In genomic region chr2:218849721-218850120, GRCh38 we compare ENCODE assay signal across 34 cellular contexts. TPM values are rescaled to one million over a fixed set of nuclear protein-coding genes. Genes with fewer than 3 reads are reported as not detected.
A peak's percentile ranks its signal among the peaks of the same experiment; 100 is the strongest.
DNase-seq lines count a peak whose midpoint lies in the region; ATAC-seq and TF ChIP-seq lines count a peak whose summit lies in the region.
"Had no signal": no experiment of that assay in that cellular context is flagged by ENCODE, and none has a peak within 500 bp of the region (broad histone marks: within the 10 kb centered on the region; RNA-seq: fewer than 3 reads in every experiment).

No MANE protein-coding gene starts in this region.

- H3K9me3 ChIP-seq in MG63 (no peaks in the 10 kb centered on the region), WERI-Rb-1 (ENCODE audit: severe bottlenecking) (no peaks in the 10 kb centered on the region)
- H3K9me3 ChIP-seq: esophagus squamous epithelium, ovary, Peyer's patch, right atrium auricular region, spleen, tibial artery had no signal

- no peak overlapping the region for H3K4me3 Mint-ChIP-seq in progenitor cell of endocrine pancreas (ENCODE audit: low read depth)
- H3K4me3 Mint-ChIP-seq: activated CD8-positive, alpha-beta T cell treated with anti-CD3 and anti-CD28 coated beads for 36 hours; activated naive CD8-positive, alpha-beta T cell; dendritic cell treated with granulocyte-macrophage colony-stimulating factor and Interleukin-4, amounts not matched to agents 40 ng/mL and 50 ng/mL, for 4 days; nephron progenitor cell had no signal

- no peak overlapping the region for H3K27ac ChIP-seq in WERI-Rb-1
- H3K27ac ChIP-seq: C4-2B, esophagus squamous epithelium, hepatocyte, ovary, Peyer's patch, right atrium auricular region, spleen, tibial artery had no signal

- no peaks in the 10 kb centered on the region for H3K4me1 Mint-ChIP-seq in progenitor cell of endocrine pancreas (ENCODE audit: low read depth)

- H3K27ac Mint-ChIP-seq in progenitor cell of endocrine pancreas: no peak overlapping the region
- H3K27ac Mint-ChIP-seq: activated CD8-positive, alpha-beta T cell treated with anti-CD3 and anti-CD28 coated beads for 36 hours; activated naive CD8-positive, alpha-beta T cell; dendritic cell treated with granulocyte-macrophage colony-stimulating factor and Interleukin-4, amounts not matched to agents 40 ng/mL and 50 ng/mL, for 4 days; nephron progenitor cell had no signal

- H3K36me3 ChIP-seq in MG63 (no peaks in the 10 kb centered on the region), WERI-Rb-1 (no peaks in the 10 kb centered on the region)
- H3K36me3 ChIP-seq: esophagus squamous epithelium, ovary, Peyer's patch, right atrium auricular region, spleen, tibial artery had no signal

- H3K9me3 Mint-ChIP-seq in progenitor cell of endocrine pancreas (ENCODE audit: low read depth): peaks cover 4% of the 10 kb centered on the region
- H3K9me3 Mint-ChIP-seq: activated CD8-positive, alpha-beta T cell treated with anti-CD3 and anti-CD28 coated beads for 36 hours had no signal

- H3K27me3 ChIP-seq in MG63: peaks cover 3% of the 10 kb centered on the region; the same call in 1 of the 2 replicates
- H3K27me3 ChIP-seq in WERI-Rb-1 (ENCODE audit: insufficient read depth, low read depth, severe bottlenecking): no peaks in the 10 kb centered on the region
- H3K27me3 ChIP-seq: ovary, Peyer's patch had no signal

- no peak for TF ChIP-seq CTCF in WERI-Rb-1 (IDR thresholded peaks at IDR 0.05; ENCODE audit: low read depth, low read length)
- TF ChIP-seq CTCF in progenitor cell of endocrine pancreas (IDR thresholded peaks at IDR 0.05; ENCODE audit: unreplicated experiment): no peak

- no peak overlapping the region for H3K4me3 ChIP-seq in MG63
- no peak overlapping the region for H3K4me3 ChIP-seq in WERI-Rb-1 (ENCODE audit: low read depth, low read length)
- H3K4me3 ChIP-seq: esophagus squamous epithelium, hepatocyte, ovary, Peyer's patch, right atrium auricular region, spleen, tibial artery had no signal

- peak; percentile 58 for DNase-seq in EL
- DNase-seq in MG63: peak; percentile 42
- DNase-seq in WERI-Rb-1: peak; percentile 1
- peak; percentile 18 for DNase-seq in sciatic nerve (ENCODE audit: low spot score)
- no peak for DNase-seq in progenitor cell of endocrine pancreas (ENCODE audit: low spot score, unreplicated experiment)
- DNase-seq in NCI-H1436 (lab: John Stamatoyannopoulos, UW): no peak
- DNase-seq: activated CD4-positive, alpha-beta T cell treated with anti-CD3 and anti-CD28 coated beads for 1 hour; activated CD8-positive, alpha-beta T cell treated with anti-CD3 and anti-CD28 coated beads for 36 hours; activated effector memory CD4-positive, alpha-beta T cell treated with Interleukin-2 at 50 U/mL for 16 hours; activated T-cell treated with anti-CD3 and anti-CD28 coated beads for 4 hours; central memory CD4-positive, alpha-beta T cell; esophagus squamous epithelium; KBM-7; NCI-H1436 treated with DMSO at 0.1 percent for 48 hours; NCI-H524 treated with DMSO at 0.1 percent for 48 hours; nephron progenitor cell; NK-92 treated with Interleukin-12 subunit alpha and Interleukin-12 subunit beta, amount 100 ng/mL, for 24 hours; Peyer's patch; T-helper 1 cell had no signal

- intact Hi-C loops in sciatic nerve (cut with DNase I): loop anchor here (5.0 to 10.0 kb wide), 2 partner anchors 137 to 155 kb away; partner anchors contain the start of gene TTLL4

- no peak for ATAC-seq in sciatic nerve
- ATAC-seq in HG03025 (IDR thresholded peaks at IDR 0.05; ENCODE audit: low FRiP score, unreplicated experiment): no peak
- ATAC-seq: activated CD8-positive, alpha-beta T cell treated with anti-CD3 and anti-CD28 coated beads for 36 hours; left colon had no signal

- peaks cover 5% of the 10 kb centered on the region for H3K36me3 Mint-ChIP-seq in progenitor cell of endocrine pancreas (ENCODE audit: insufficient read depth)
- H3K36me3 Mint-ChIP-seq: activated naive CD8-positive, alpha-beta T cell had no signal

- peaks cover 31% of the 10 kb centered on the region for H3K27me3 Mint-ChIP-seq in progenitor cell of endocrine pancreas

RNA-seq across cellular contexts. Expression of gene WNT6, which starts 9.9 kb away (rescaled TPM):
- total RNA-seq in MG63 (2014; rRNA removed; shearing (Covaris generic); ENCODE audit: low replicate concordance): not detected in 2 replicates
- total RNA-seq in sciatic nerve (23.3 TPM), progenitor cell of endocrine pancreas (0.72 and 1.5 TPM in 2 replicates)
- total RNA-seq: frontal cortex, HT-29, Peyer's patch, SK-MEL-5 had no signal

RNA-seq across cellular contexts. Expression of gene PRKAG3, which starts 18.1 kb away (rescaled TPM):
- total RNA-seq in MG63 (2014; rRNA removed; shearing (Covaris generic); ENCODE audit: low replicate concordance): not detected in 2 replicates
- total RNA-seq in sciatic nerve (0.49 TPM), progenitor cell of endocrine pancreas (not detected in 2 replicates)
- total RNA-seq: activated CD8-positive, alpha-beta T cell treated with anti-CD3 and anti-CD28 coated beads for 36 hours; astrocyte; esophagus squamous epithelium; frontal cortex; G401; hepatocyte; HT-29; left colon; Peyer's patch; SK-MEL-5; spleen had no signal

RNA-seq across cellular contexts. Expression of gene WNT10A, which starts 30.9 kb away (rescaled TPM):
- total RNA-seq in MG63 (2014; rRNA removed; shearing (Covaris generic); ENCODE audit: low replicate concordance): not detected in 2 replicates
- total RNA-seq in sciatic nerve (0.94 TPM), progenitor cell of endocrine pancreas (not detected in 2 replicates)
- total RNA-seq: frontal cortex had no signal

Comparison
In these comparisons a context has a peak if more than half of its experiments do, and no peak if none do; other contexts are left out.
1. DNase-seq: peak in EL (single experiment), MG63 (single experiment), WERI-Rb-1 (single experiment) and sciatic nerve (single experiment); none in progenitor cell of endocrine pancreas (single experiment) and NCI-H1436 (single experiment).